In the genomic region with DNA sequence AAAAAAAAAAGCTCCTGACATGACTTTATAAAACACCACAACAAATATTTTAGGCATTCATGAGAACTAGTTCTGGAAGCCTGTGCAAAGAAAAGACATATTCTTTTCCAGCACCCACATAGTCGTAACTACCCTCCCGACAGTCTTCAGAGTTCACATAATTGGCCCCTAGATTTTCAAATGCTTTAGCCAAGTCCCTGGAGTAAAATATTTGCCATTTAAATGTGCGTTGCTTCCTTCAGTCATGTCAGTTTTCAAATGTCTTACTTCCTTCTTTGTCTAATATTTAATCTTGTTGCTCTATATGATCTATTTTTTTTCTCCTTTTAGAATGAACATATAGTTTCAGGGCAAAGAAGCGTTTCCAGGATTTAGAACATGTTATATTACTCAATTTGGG, we compare ENCODE assay signal across 25 cellular contexts.
DNase-seq lines count a peak whose midpoint lies in the region; ATAC-seq, FAIRE-seq and TF ChIP-seq lines count a peak whose summit lies in the region.
"Had no signal": no experiment of that assay in that cellular context is flagged by ENCODE, and none has a peak within 500 bp of the region (broad histone marks: within the 10 kb centered on the region; RNA-seq: fewer than 3 reads in every experiment).

No MANE protein-coding gene starts in this region.

- H3K36me3 Mint-ChIP-seq in stimulated activated naive B cell treated with anti-CD40 and anti-IgM and Interleukin-4, amounts not matched to agents 10 μg/mL and 1 μg/mL and 100 μg/mL, for 72 hours = peaks cover 9 to 14% of the 10 kb centered on the region in 2 donors
- H3K36me3 Mint-ChIP-seq in activated CD8-positive, alpha-beta T cell treated with anti-CD3 and anti-CD28 coated beads for 36 hours (ENCODE audit: low read depth) = no peaks in the 10 kb centered on the region
- H3K36me3 Mint-ChIP-seq: CD8-positive, alpha-beta T cell had no signal

- no peak for TF ChIP-seq CTCF in OCI-LY3 (IDR thresholded peaks at IDR 0.05; ENCODE audit: low read depth, low read length)
- no peak for TF ChIP-seq CTCF in activated CD8-positive, alpha-beta T cell treated with anti-CD3 and anti-CD28 coated beads for 36 hours (IDR thresholded peaks at IDR 0.05)

- FAIRE-seq in GM18507 (lab: Jason Lieb, UNC) = peak; percentile 92
- FAIRE-seq: A549, HepG2, K562 had no signal

- no peaks in the 10 kb centered on the region for H3K27me3 Mint-ChIP-seq in stimulated activated naive B cell treated with anti-CD40 and anti-IgM and Interleukin-4, amounts not matched to agents 10 μg/mL and 1 μg/mL and 100 μg/mL, for 72 hours
- no peaks in the 10 kb centered on the region for H3K27me3 Mint-ChIP-seq in activated CD8-positive, alpha-beta T cell treated with anti-CD3 and anti-CD28 coated beads for 36 hours

- H3K79me2 ChIP-seq in OCI-LY3 (ENCODE audit: low read length) = no peaks in the 10 kb centered on the region; the same call in 1 of the 2 replicates

- H3K4me3 ChIP-seq in OCI-LY3 (ENCODE audit: low read length) = peak overlapping the region; percentile 56
- H3K4me3 ChIP-seq: A549, K562, MG63, Peyer's patch had no signal

- H3K9ac ChIP-seq in OCI-LY3 (ENCODE audit: low read length) = peak overlapping the region; percentile 80

- H3K27me3 ChIP-seq in OCI-LY3 (ENCODE audit: low read depth, low read length) = no peaks in the 10 kb centered on the region
- H3K27me3 ChIP-seq: MG63, Peyer's patch had no signal

- peaks cover 42 to 78% of the 10 kb centered on the region in 2 donors for H3K4me1 Mint-ChIP-seq in stimulated activated naive B cell treated with anti-CD40 and anti-IgM and Interleukin-4, amounts not matched to agents 10 μg/mL and 1 μg/mL and 100 μg/mL, for 72 hours
- peaks cover 32% of the 10 kb centered on the region for H3K4me1 Mint-ChIP-seq in activated CD8-positive, alpha-beta T cell treated with anti-CD3 and anti-CD28 coated beads for 36 hours (ENCODE audit: low read depth)

- no peak overlapping the region for H2AFZ ChIP-seq in OCI-LY3 (ENCODE audit: low read depth, low read length)

- peak overlapping the region; percentile 81 for H3K27ac Mint-ChIP-seq in stimulated activated naive B cell treated with anti-CD40 and anti-IgM and Interleukin-4, amounts not matched to agents 10 μg/mL and 1 μg/mL and 100 μg/mL, for 72 hours
- no peak overlapping the region for H3K27ac Mint-ChIP-seq in activated CD8-positive, alpha-beta T cell treated with anti-CD3 and anti-CD28 coated beads for 36 hours
- H3K27ac Mint-ChIP-seq: CD8-positive, alpha-beta T cell had no signal

- POLR2A ChIA-PET in activated CD8-positive, alpha-beta T cell treated with anti-CD3 and anti-CD28 coated beads for 36 hours (lab: Charles Lee) = no interaction called here

- no peaks in the 10 kb centered on the region for H4K20me1 ChIP-seq in OCI-LY3 (ENCODE audit: insufficient read depth, low read length)

- H3K4me1 ChIP-seq in OCI-LY3 (ENCODE audit: low read length) = peaks cover 66% of the 10 kb centered on the region
- H3K4me1 ChIP-seq: A549, Peyer's patch had no signal

- peaks cover 0 to 6% of the 10 kb centered on the region in 2 donors for H3K9me3 Mint-ChIP-seq in stimulated activated naive B cell treated with anti-CD40 and anti-IgM and Interleukin-4, amounts not matched to agents 10 μg/mL and 1 μg/mL and 100 μg/mL, for 72 hours
- no peaks in the 10 kb centered on the region for H3K9me3 Mint-ChIP-seq in activated CD8-positive, alpha-beta T cell treated with anti-CD3 and anti-CD28 coated beads for 36 hours
- H3K9me3 Mint-ChIP-seq: CD8-positive, alpha-beta T cell had no signal

- peak overlapping the region; percentile 71 for H3K4me2 ChIP-seq in OCI-LY3 (ENCODE audit: low read length)
- H3K4me2 ChIP-seq: A549 had no signal

- intact Hi-C loops in activated CD8-positive, alpha-beta T cell treated with anti-CD3 and anti-CD28 coated beads for 36 hours (cut with micrococcal nuclease) = no loop called here

- DNase-seq in GM18507 (ENCODE audit: extremely low spot score, insufficient read length, low read depth) (no peak), foreskin melanocyte (peak; percentile 75), NCI-H69 (lab: John Stamatoyannopoulos, UW) (no peak)
- DNase-seq in stimulated activated naive B cell treated with anti-CD40 and anti-IgM and Interleukin-4, amounts not matched to agents 10 μg/mL and 1 μg/mL and 100 μg/mL, for 72 hours = peak; percentile 13
- DNase-seq in activated CD8-positive, alpha-beta T cell treated with anti-CD3 and anti-CD28 coated beads for 36 hours = no peak
- DNase-seq: Calu3; CD8-positive, alpha-beta T cell; DMS79 treated with DMSO at 0.1 percent for 48 hours; MG63; NCI-H1105 treated with DMSO at 0.1 percent for 48 hours; NCI-H146; NCI-H1930; NCI-H2107; NCI-H524; NCI-H82; NK-92 treated with Interleukin-12 subunit alpha and Interleukin-12 subunit beta, amount 100 ng/mL, for 24 hours; Peyer's patch; SHP77 treated with DMSO at 0.1 percent for 48 hours; T-helper 1 cell had no signal

- no peaks in the 10 kb centered on the region for H3K36me3 ChIP-seq in OCI-LY3 (replicated peaks; ENCODE audit: low read depth, low read length)
- H3K36me3 ChIP-seq: MG63, Peyer's patch had no signal

- ATAC-seq in stimulated activated naive B cell treated with anti-CD40 and anti-IgM and Interleukin-4, amounts not matched to agents 10 μg/mL and 1 μg/mL and 100 μg/mL, for 72 hours (replicated peaks) = peak; percentile 18 to 38
- ATAC-seq in HG03280 (IDR thresholded peaks at IDR 0.05; ENCODE audit: unreplicated experiment) = no peak
- no peak for ATAC-seq in activated CD8-positive, alpha-beta T cell treated with anti-CD3 and anti-CD28 coated beads for 36 hours
- ATAC-seq: A549; CD8-positive, alpha-beta T cell; HepG2; K562 had no signal

- peak overlapping the region; percentile 37 to 52 for H3K4me3 Mint-ChIP-seq in stimulated activated naive B cell treated with anti-CD40 and anti-IgM and Interleukin-4, amounts not matched to agents 10 μg/mL and 1 μg/mL and 100 μg/mL, for 72 hours
- no peak overlapping the region for H3K4me3 Mint-ChIP-seq in activated CD8-positive, alpha-beta T cell treated with anti-CD3 and anti-CD28 coated beads for 36 hours
- H3K4me3 Mint-ChIP-seq: CD8-positive, alpha-beta T cell had no signal

- CTCF ChIA-PET in activated CD8-positive, alpha-beta T cell treated with anti-CD3 and anti-CD28 coated beads for 36 hours (lab: Charles Lee) = no interaction called here

- H3K9me3 ChIP-seq in OCI-LY3 (ENCODE audit: insufficient read depth, low read length) = no peaks in the 10 kb centered on the region
- H3K9me3 ChIP-seq: A549, Peyer's patch had no signal

- H3K27ac ChIP-seq in OCI-LY3 (ENCODE audit: low read length) = peak overlapping the region; percentile 95
- H3K27ac ChIP-seq: A549, C4-2B, Peyer's patch had no signal

Comparison
In these comparisons a context has a peak if more than half of its experiments do, and no peak if none do; other contexts are left out.
1. DNase-seq: peak in foreskin melanocyte (single experiment) and stimulated activated naive B cell treated with anti-CD40 and anti-IgM and Interleukin-4, amounts not matched to agents 10 μg/mL and 1 μg/mL and 100 μg/mL, for 72 hours (single experiment); none in GM18507 (single experiment), NCI-H69 (single experiment) and activated CD8-positive, alpha-beta T cell treated with anti-CD3 and anti-CD28 coated beads for 36 hours (single experiment).
2. ATAC-seq: peak in stimulated activated naive B cell treated with anti-CD40 and anti-IgM and Interleukin-4, amounts not matched to agents 10 μg/mL and 1 μg/mL and 100 μg/mL, for 72 hours (2 of 2); none in HG03280 (single experiment) and activated CD8-positive, alpha-beta T cell treated with anti-CD3 and anti-CD28 coated beads for 36 hours (single experiment).